ENCODE assay signal across 14 cellular contexts in genomic region chr10:97550336-97551149, GRCh38. TPM values are rescaled to one million over a fixed set of nuclear protein-coding genes. Genes with fewer than 3 reads are reported as not detected.
DNase-seq lines count a peak whose midpoint lies in the region; ATAC-seq and TF ChIP-seq lines count a peak whose summit lies in the region.
"Had no signal": no experiment of that assay in that cellular context is flagged by ENCODE, and none has a peak within 500 bp of the region (broad histone marks: within the 10 kb centered on the region; RNA-seq: fewer than 3 reads in every experiment).

No MANE protein-coding gene starts in this region.

- ATAC-seq in activated CD8-positive, alpha-beta memory T cell treated with anti-CD3 and anti-CD28 coated beads, Interleukin-2, amount 10 ng/mL, durations not matched to agents 7 days and 5 days, result no peak
- ATAC-seq in GM21447 (IDR thresholded peaks at IDR 0.05; ENCODE audit: unreplicated experiment) (no peak), HG03025 (IDR thresholded peaks at IDR 0.05; ENCODE audit: low FRiP score, unreplicated experiment) (no peak)

- peak overlapping the region; percentile 2 for H3K9ac ChIP-seq in mucosa of stomach (ENCODE audit: low read length)

- H3K27me3 ChIP-seq in mucosa of stomach (ENCODE audit: control insufficient read depth, insufficient read depth, low read length) (no peaks in the 10 kb centered on the region), tibial artery (no peaks in the 10 kb centered on the region)

- H3K4me1 ChIP-seq in mucosa of stomach (ENCODE audit: control insufficient read depth, insufficient read depth, low read length), result peaks cover 9% of the 10 kb centered on the region
- H3K4me1 ChIP-seq in tibial artery, result peaks cover 0 to 33% (median 7%) of the 10 kb centered on the region in 4 donors

- peak overlapping the region; percentile 48 for H3K27ac Mint-ChIP-seq in activated naive CD4-positive, alpha-beta T cell treated with anti-CD3 and anti-CD28 coated beads, Interleukin-2, amount 50 U/mL, for 24 hours
- H3K27ac Mint-ChIP-seq in activated CD8-positive, alpha-beta memory T cell treated with anti-CD3 and anti-CD28 coated beads, Interleukin-2, amount 10 ng/mL, durations not matched to agents 7 days and 5 days, result no peak overlapping the region

- peak overlapping the region; percentile 79 for H3K27ac ChIP-seq in cingulate gyrus (ENCODE audit: low read depth, low read length)
- H3K27ac ChIP-seq in tibial artery, result peak overlapping the region; percentile 33 to 54
- H3K27ac ChIP-seq: VCaP had no signal

- no peak for TF ChIP-seq CTCF in tibial artery (IDR thresholded peaks at IDR 0.05)

- CTCF ChIA-PET in activated CD8-positive, alpha-beta memory T cell treated with anti-CD3 and anti-CD28 coated beads, Interleukin-2, amount 10 ng/mL, durations not matched to agents 7 days and 5 days (lab: Charles Lee), result interaction anchor here (2.0 to 6.3 kb wide), 3 partner anchors 16 to 87 kb away, joined by 7 to 35 read pairs (median 9); partner anchors contain the start of gene ANKRD2

- no peak for DNase-seq in activated naive CD4-positive, alpha-beta T cell treated with anti-CD3 and anti-CD28 coated beads, Interleukin-2, amount 50 U/mL, for 16 hours
- no peak for DNase-seq in tibial artery
- DNase-seq in activated CD8-positive, alpha-beta memory T cell treated with anti-CD3 and anti-CD28 coated beads, Interleukin-2, amount 10 ng/mL, durations not matched to agents 7 days and 5 days, result no peak
- DNase-seq: activated T-cell treated with anti-CD3 and anti-CD28 coated beads, Interleukin-2, amount 50 U/mL, for 1 hour; central memory CD4-positive, alpha-beta T cell; KBM-7; small intestine had no signal

- no peak overlapping the region for H3K4me3 Mint-ChIP-seq in activated naive CD4-positive, alpha-beta T cell treated with anti-CD3 and anti-CD28 coated beads, Interleukin-2, amount 50 U/mL, for 24 hours
- H3K4me3 Mint-ChIP-seq in activated CD8-positive, alpha-beta memory T cell treated with anti-CD3 and anti-CD28 coated beads, Interleukin-2, amount 10 ng/mL, durations not matched to agents 7 days and 5 days, result no peak overlapping the region

- H3K9me3 Mint-ChIP-seq in activated naive CD4-positive, alpha-beta T cell treated with anti-CD3 and anti-CD28 coated beads, Interleukin-2, amount 50 U/mL, for 24 hours, result no peaks in the 10 kb centered on the region
- no peaks in the 10 kb centered on the region for H3K9me3 Mint-ChIP-seq in activated CD8-positive, alpha-beta memory T cell treated with anti-CD3 and anti-CD28 coated beads, Interleukin-2, amount 10 ng/mL, durations not matched to agents 7 days and 5 days (ENCODE audit: low read depth)

- intact Hi-C loops in tibial artery (cut with DNase I; ENCODE audit: low total_unique reads), result loop anchor here (5.0 kb wide), 2 partner anchors 48 to 88 kb away; no protein-coding TSS in a partner anchor

- no peaks in the 10 kb centered on the region for H3K27me3 Mint-ChIP-seq in activated naive CD4-positive, alpha-beta T cell treated with anti-CD3 and anti-CD28 coated beads, Interleukin-2, amount 50 U/mL, for 24 hours
- peaks cover 3% of the 10 kb centered on the region for H3K27me3 Mint-ChIP-seq in activated CD8-positive, alpha-beta memory T cell treated with anti-CD3 and anti-CD28 coated beads, Interleukin-2, amount 10 ng/mL, durations not matched to agents 7 days and 5 days

- no peaks in the 10 kb centered on the region for H3K36me3 ChIP-seq in mucosa of stomach (ENCODE audit: control insufficient read depth, insufficient read depth, low read length)
- H3K36me3 ChIP-seq in tibial artery, result no peaks in the 10 kb centered on the region

- H3K4me3 ChIP-seq in mucosa of stomach (ENCODE audit: low read length) (no peak overlapping the region), tibial artery (no peak overlapping the region)

- no peaks in the 10 kb centered on the region for H3K36me3 Mint-ChIP-seq in activated naive CD4-positive, alpha-beta T cell treated with anti-CD3 and anti-CD28 coated beads, Interleukin-2, amount 50 U/mL, for 24 hours
- H3K36me3 Mint-ChIP-seq in activated CD8-positive, alpha-beta memory T cell treated with anti-CD3 and anti-CD28 coated beads, Interleukin-2, amount 10 ng/mL, durations not matched to agents 7 days and 5 days, result no peaks in the 10 kb centered on the region

- H3K4me1 Mint-ChIP-seq in activated naive CD4-positive, alpha-beta T cell treated with anti-CD3 and anti-CD28 coated beads, Interleukin-2, amount 50 U/mL, for 24 hours, result peaks cover 3% of the 10 kb centered on the region
- H3K4me1 Mint-ChIP-seq in activated CD8-positive, alpha-beta memory T cell treated with anti-CD3 and anti-CD28 coated beads, Interleukin-2, amount 10 ng/mL, durations not matched to agents 7 days and 5 days, result peaks cover 1% of the 10 kb centered on the region

- H3K9me3 ChIP-seq in mucosa of stomach (ENCODE audit: control insufficient read depth, low read length) (no peaks in the 10 kb centered on the region), tibial artery (no peaks in the 10 kb centered on the region)

RNA-seq across cellular contexts. Expression of gene ANKRD2, which starts 22.0 kb away (rescaled TPM):
- total RNA-seq in activated CD8-positive, alpha-beta memory T cell treated with anti-CD3 and anti-CD28 coated beads, Interleukin-2, amount 10 ng/mL, durations not matched to agents 7 days and 5 days, result under 1 TPM; 0.26 to 0.67 TPM
- total RNA-seq: mesenteric fat pad had no signal

RNA-seq across cellular contexts. Expression of gene HOGA1, which starts 33.6 kb away (rescaled TPM):
- total RNA-seq in activated CD8-positive, alpha-beta memory T cell treated with anti-CD3 and anti-CD28 coated beads, Interleukin-2, amount 10 ng/mL, durations not matched to agents 7 days and 5 days, result not detected

RNA-seq across cellular contexts. Expression of gene C10orf62, which starts 39.0 kb away (rescaled TPM):
- total RNA-seq in activated CD8-positive, alpha-beta memory T cell treated with anti-CD3 and anti-CD28 coated beads, Interleukin-2, amount 10 ng/mL, durations not matched to agents 7 days and 5 days, result not detected
- total RNA-seq: mesenteric fat pad had no signal

RNA-seq across cellular contexts. Expression of gene UBTD1, which starts 51.8 kb away (rescaled TPM):
- 1 to 10 TPM in 1 of 2 experiments, under 1 TPM in 1; 0.88 to 1.3 TPM for total RNA-seq in activated CD8-positive, alpha-beta memory T cell treated with anti-CD3 and anti-CD28 coated beads, Interleukin-2, amount 10 ng/mL, durations not matched to agents 7 days and 5 days

RNA-seq across cellular contexts. Expression of gene MMS19, which starts 52.3 kb away (rescaled TPM):
- 10 to 100 TPM; 81.1 to 81.6 TPM for total RNA-seq in activated CD8-positive, alpha-beta memory T cell treated with anti-CD3 and anti-CD28 coated beads, Interleukin-2, amount 10 ng/mL, durations not matched to agents 7 days and 5 days
